Comparison of ENCODE assay signal across 11 cellular contexts in genomic region chr15:70795311-70795665, GRCh38. TPM values are rescaled to one million over a fixed set of nuclear protein-coding genes. Genes with fewer than 3 reads are reported as not detected.
DNase-seq lines count a peak whose midpoint lies in the region; ATAC-seq and TF ChIP-seq lines count a peak whose summit lies in the region.
"Had no signal": no experiment of that assay in that cellular context is flagged by ENCODE, and none has a peak within 500 bp of the region (broad histone marks: within the 10 kb centered on the region; RNA-seq: fewer than 3 reads in every experiment).

No MANE protein-coding gene starts in this region.

- H3K4me3 ChIP-seq in kidney epithelial cell (ENCODE audit: low read depth, low read length) (no peak overlapping the region), tibial nerve (no peak overlapping the region)
- H3K4me3 ChIP-seq: HAP-1 had no signal

- peak in 1 of 2 donors; percentile 64 for TF ChIP-seq EP300 in tibial nerve (IDR thresholded peaks at IDR 0.05)

- no peaks in the 10 kb centered on the region for H3K9me3 ChIP-seq in tibial nerve
- H3K9me3 ChIP-seq: HAP-1 had no signal

- no peak for TF ChIP-seq POLR2A in tibial nerve (IDR thresholded peaks at IDR 0.05)

- H3K9me3 Mint-ChIP-seq in stimulated activated naive B cell treated with anti-CD40 and anti-IgM and Interleukin-4, amounts not matched to agents 10 μg/mL and 1 μg/mL and 100 μg/mL, for 72 hours: no peaks in the 10 kb centered on the region

- no peaks in the 10 kb centered on the region for H3K36me3 Mint-ChIP-seq in stimulated activated naive B cell treated with anti-CD40 and anti-IgM and Interleukin-4, amounts not matched to agents 10 μg/mL and 1 μg/mL and 100 μg/mL, for 72 hours

- TF ChIP-seq CTCF in kidney epithelial cell (IDR thresholded peaks at IDR 0.05; ENCODE audit: insufficient read depth, low read length, poor library complexity, severe bottlenecking) (no peak), tibial nerve (IDR thresholded peaks at IDR 0.05) (no peak)

- DNase-seq in HS-27A (ENCODE audit: low read depth): peak; percentile 94
- peak; percentile 85 for DNase-seq in astrocyte of the hippocampus (ENCODE audit: low read depth, low spot score)
- peak; percentile 92 for DNase-seq in kidney epithelial cell (ENCODE audit: low read depth)
- DNase-seq in tibial nerve (ENCODE audit: low spot score in 2 of 2): no peak
- DNase-seq in stimulated activated naive B cell treated with anti-CD40 and anti-IgM and Interleukin-4, amounts not matched to agents 10 μg/mL and 1 μg/mL and 100 μg/mL, for 72 hours: no peak
- no peak for DNase-seq in activated CD4-positive, alpha-beta T cell treated with anti-CD3 and anti-CD28 coated beads for 4 hours
- DNase-seq: Karpas-422, RPMI8226 had no signal

- no peak overlapping the region for H3K27ac Mint-ChIP-seq in stimulated activated naive B cell treated with anti-CD40 and anti-IgM and Interleukin-4, amounts not matched to agents 10 μg/mL and 1 μg/mL and 100 μg/mL, for 72 hours

- ATAC-seq in stimulated activated naive B cell treated with anti-CD40 and anti-IgM and Interleukin-4, amounts not matched to agents 10 μg/mL and 1 μg/mL and 100 μg/mL, for 72 hours (replicated peaks): no peak
- ATAC-seq in HG02970 (IDR thresholded peaks at IDR 0.05; ENCODE audit: low FRiP score, unreplicated experiment) (no peak), GM18873 (IDR thresholded peaks at IDR 0.05; ENCODE audit: low FRiP score, unreplicated experiment) (no peak)

- peaks cover 0 to 65% (median 12%) of the 10 kb centered on the region in 4 donors for H3K4me1 ChIP-seq in tibial nerve
- H3K4me1 ChIP-seq: HAP-1 had no signal

- peak overlapping the region; percentile 41 to 94 (median 73) for H3K27ac ChIP-seq in tibial nerve

- no peaks in the 10 kb centered on the region for H3K36me3 ChIP-seq in kidney epithelial cell (ENCODE audit: control insufficient read depth, insufficient read depth, low read length)
- H3K36me3 ChIP-seq in tibial nerve: no peaks in the 10 kb centered on the region
- H3K36me3 ChIP-seq: HAP-1 had no signal

- WGBS in tibial nerve, 2 donors: 15 to 30% methylated on average over 2 of the region's 2 CpGs

- H3K27me3 ChIP-seq in kidney epithelial cell (ENCODE audit: control insufficient read depth, insufficient read depth, low read length) (no peaks in the 10 kb centered on the region), tibial nerve (no peaks in the 10 kb centered on the region)

- no peaks in the 10 kb centered on the region for H3K4me1 Mint-ChIP-seq in stimulated activated naive B cell treated with anti-CD40 and anti-IgM and Interleukin-4, amounts not matched to agents 10 μg/mL and 1 μg/mL and 100 μg/mL, for 72 hours

- H3K4me3 Mint-ChIP-seq in stimulated activated naive B cell treated with anti-CD40 and anti-IgM and Interleukin-4, amounts not matched to agents 10 μg/mL and 1 μg/mL and 100 μg/mL, for 72 hours: no peak overlapping the region

- peaks cover 0 to 7% of the 10 kb centered on the region in 2 donors for H3K27me3 Mint-ChIP-seq in stimulated activated naive B cell treated with anti-CD40 and anti-IgM and Interleukin-4, amounts not matched to agents 10 μg/mL and 1 μg/mL and 100 μg/mL, for 72 hours

RNA-seq across cellular contexts. Expression of gene UACA, which starts 31.9 kb away (rescaled TPM):
- total RNA-seq in kidney epithelial cell (9.4 and 10.7 TPM in 2 replicates), tibial nerve (100 to 1,000 TPM; 107 to 210 (median 168) TPM)

RNA-seq across cellular contexts. Expression of gene LARP6, which starts 58.7 kb away (rescaled TPM):
- total RNA-seq in kidney epithelial cell (52.8 and 101 TPM in 2 replicates), tibial nerve (10 to 100 TPM; 29.9 to 86.3 (median 54.8) TPM)

Comparison
In these comparisons a context has a peak if more than half of its experiments do, and no peak if none do; other contexts are left out.
1. DNase-seq: peak in HS-27A (single experiment), astrocyte of the hippocampus (single experiment) and kidney epithelial cell (single experiment); none in tibial nerve (0 of 2), stimulated activated naive B cell treated with anti-CD40 and anti-IgM and Interleukin-4, amounts not matched to agents 10 μg/mL and 1 μg/mL and 100 μg/mL, for 72 hours (single experiment) and activated CD4-positive, alpha-beta T cell treated with anti-CD3 and anti-CD28 coated beads for 4 hours (0 of 2).